Comparison of ENCODE assay signal across 8 cellular contexts in genomic region chr12:128823916-128824839, GRCh38. TPM values are rescaled to one million over a fixed set of nuclear protein-coding genes. Genes with fewer than 3 reads are reported as not detected.
DNase-seq lines count a peak whose midpoint lies in the region; ATAC-seq and TF ChIP-seq lines count a peak whose summit lies in the region.

SLC15A4 (minus strand) TSS chr12:128823958; CDS start chr12:128823943, 15 bp downstream.

- peak within 1 kb of the TSS; percentile 83 for H3K4ac ChIP-seq in H9 (ENCODE audit: low read depth, low read length)

- WGBS in H9 (ENCODE audit: extremely low coverage, insufficient read length, low lambda C conversion rate): no CpG with 5 or more reads among the region's 63 CpGs

- H2BK15ac ChIP-seq in H9 (ENCODE audit: low read depth, low read length): no peak within 1 kb of the TSS

- peak within 1 kb of the TSS; percentile 2 for H2BK5ac ChIP-seq in H9 (ENCODE audit: insufficient read length, low read length)

- peak within 1 kb of the TSS; percentile 15 for H3K27ac ChIP-seq in H9 (ENCODE audit: insufficient read length, low read depth, low read length)

- H4K5ac ChIP-seq in H9 (ENCODE audit: insufficient read length, low read depth, low read length): peak within 1 kb of the TSS; percentile 45

- H3K36me3 Mint-ChIP-seq in H9 (ENCODE audit: insufficient read depth in 1 of 3, low read depth in 3 of 3): peaks cover 9 to 24% (median 24%) of the 10 kb centered on the region in 3 experiments; a peak in 6 of 7 replicates
- H3K36me3 Mint-ChIP-seq in nephron (ENCODE audit: low read depth): peaks cover 25% of the 10 kb centered on the region

- H3K23ac ChIP-seq in H9 (ENCODE audit: insufficient read length, low read depth, low read length): no peak within 1 kb of the TSS

- no peak within 1 kb of the TSS for H2BK20ac ChIP-seq in H9 (ENCODE audit: low read depth, low read length, poor library complexity, severe bottlenecking)

- H3K18ac ChIP-seq in H9 (ENCODE audit: insufficient read length, low read depth, low read length): peak within 1 kb of the TSS; percentile 91

- H2BK120ac ChIP-seq in H9 (ENCODE audit: low read depth, low read length, poor library complexity, severe bottlenecking): no peak within 1 kb of the TSS

- in situ Hi-C loops in G401 (cut with HindIII; ENCODE audit: low sequenced_read_pairs): no loop called here

- H2BK12ac ChIP-seq in H9 (ENCODE audit: insufficient read length, low read depth, low read length): no peak within 1 kb of the TSS

- DNase-seq in G401 (ENCODE audit: low spot score) (peak; percentile 93), H9 (peak; percentile 98), M059J (ENCODE audit: low read depth) (peak; percentile 91), SHP77 (lab: John Stamatoyannopoulos, UW) (peak; percentile 89 to 95), fibroblast of the aortic adventitia (ENCODE audit: low read depth) (peak; percentile 87)
- DNase-seq in activated effector memory CD4-positive, alpha-beta T cell treated with Interleukin-2 at 50 U/mL for 16 hours: peak; percentile 81
- peak; percentile 96 for DNase-seq in stimulated activated naive CD8-positive, alpha-beta T cell treated with anti-CD3 and anti-CD28 coated beads, Interleukin-15, Interleukin-2, amounts not matched to agents 100 U/mL and 50 U/mL, for 24 hours

- peaks cover 24% of the 10 kb centered on the region; the same call in 1 of the 2 replicates for H3K79me2 ChIP-seq in H9 (ENCODE audit: insufficient read depth, low read length)

- H3K56ac ChIP-seq in H9 (ENCODE audit: insufficient read length, low read depth, low read length): no peak within 1 kb of the TSS

- peak; percentile 40; the same call in 2 of the 3 replicates for TF ChIP-seq CTCF in H9 (conservative IDR thresholded peaks at IDR 0.05)
- TF ChIP-seq CTCF in fibroblast of the aortic adventitia (IDR thresholded peaks at IDR 0.05; ENCODE audit: insufficient read depth, low read length): peak; percentile 28
- TF ChIP-seq CTCF in nephron (IDR thresholded peaks at IDR 0.05; ENCODE audit: unreplicated experiment in 3 of 3): peak in 1 of 3 experiments; percentile 7

- peak within 1 kb of the TSS; percentile 55 for H4K91ac ChIP-seq in H9 (ENCODE audit: insufficient read length, low read depth, low read length)

- H3K79me1 ChIP-seq in H9 (ENCODE audit: insufficient read depth, low read depth, low read length, poor library complexity, severe bottlenecking): peaks cover 6% of the 10 kb centered on the region

- H2AK5ac ChIP-seq in H9 (ENCODE audit: insufficient read length, low read length): no peak within 1 kb of the TSS

- no peaks in the 10 kb centered on the region for H3K9me3 ChIP-seq in H9 (ENCODE audit: control insufficient read depth, low read depth, low read length)

- H3K9me3 Mint-ChIP-seq in H9 (no peaks in the 10 kb centered on the region), nephron (no peaks in the 10 kb centered on the region)

- peak; percentile 97 for ATAC-seq in stimulated activated naive CD8-positive, alpha-beta T cell treated with anti-CD3 and anti-CD28 coated beads, Interleukin-15, Interleukin-2, amounts not matched to agents 100 U/mL and 50 U/mL, for 24 hours

- H3K23me2 ChIP-seq in H9 (ENCODE audit: insufficient read length, low read depth, low read length, poor library complexity, severe bottlenecking): peaks cover 13% of the 10 kb centered on the region

- H3T11ph ChIP-seq in H9 (ENCODE audit: low read length): no peak within 1 kb of the TSS

- no peaks in the 10 kb centered on the region for H3K27me3 ChIP-seq in H9 (ENCODE audit: insufficient read depth, low read length)

- H3K4me3 Mint-ChIP-seq in H9: peak within 1 kb of the TSS; percentile 86 to 90
- H3K4me3 Mint-ChIP-seq in nephron: peak within 1 kb of the TSS; percentile 89 to 94 (median 92)

- H3K9ac ChIP-seq in H9 (ENCODE audit: extremely low read depth, insufficient read length, low read length): peak within 1 kb of the TSS; percentile 98

- peak within 1 kb of the TSS; percentile 86 for H4K8ac ChIP-seq in H9 (replicated peaks; ENCODE audit: insufficient read length, low read depth, low read length)

- H3K27ac Mint-ChIP-seq in H9 (peak within 1 kb of the TSS; percentile 97 to 98 (median 98)), nephron (peak within 1 kb of the TSS; percentile 90 to 96 (median 93))

- no peak within 1 kb of the TSS for H2AFZ ChIP-seq in H9 (ENCODE audit: low read length)

- no peaks in the 10 kb centered on the region for H4K20me1 ChIP-seq in H9 (ENCODE audit: control insufficient read depth, insufficient read depth, insufficient read length)

- H3K4me1 Mint-ChIP-seq in H9 (peaks cover 28 to 34% of the 10 kb centered on the region in 2 experiments), nephron (peaks cover 46% of the 10 kb centered on the region)

- no peaks in the 10 kb centered on the region; the same call in 1 of the 2 replicates for H3K27me3 Mint-ChIP-seq in H9 (ENCODE audit: low read depth)
- H3K27me3 Mint-ChIP-seq in nephron (ENCODE audit: low read depth): no peaks in the 10 kb centered on the region

- H3K4me2 ChIP-seq in H9 (ENCODE audit: insufficient read depth, insufficient read length, low read length): peak within 1 kb of the TSS; percentile 77

- peak within 1 kb of the TSS; percentile 95 for H3K14ac ChIP-seq in H9 (ENCODE audit: insufficient read depth, low read length)

- H3K4me3 ChIP-seq in fibroblast of the aortic adventitia (ENCODE audit: low read depth, low read length): peak within 1 kb of the TSS; percentile 94

- H3K4me1 ChIP-seq in H9 (ENCODE audit: insufficient read depth, low read length): peaks cover 5% of the 10 kb centered on the region

RNA-seq across cellular contexts. Expression of gene SLC15A4, which starts in this region (rescaled TPM):
- total RNA-seq in G401 (2014; rRNA removed; shearing (Covaris generic)): 32.8 and 48.6 TPM in 2 replicates
- total RNA-seq in H9 (2021) (21.6 and 23.0 TPM in 2 replicates), fibroblast of the aortic adventitia (ENCODE audit: low replicate concordance) (23.8 and 54.0 TPM in 2 replicates)
- total RNA-seq in M059J (2014; rRNA removed; shearing (Covaris generic)): 19.4 and 20.0 TPM in 2 replicates

Comparison
In these comparisons a context has a peak if more than half of its experiments do, and no peak if none do; other contexts are left out.
1. Peak in every context shown above with its lines: DNase-seq, ATAC-seq, H3K4me3 ChIP-seq and H3K27ac ChIP-seq.